ENCODE assay signal across 24 cellular contexts in the genomic region with DNA sequence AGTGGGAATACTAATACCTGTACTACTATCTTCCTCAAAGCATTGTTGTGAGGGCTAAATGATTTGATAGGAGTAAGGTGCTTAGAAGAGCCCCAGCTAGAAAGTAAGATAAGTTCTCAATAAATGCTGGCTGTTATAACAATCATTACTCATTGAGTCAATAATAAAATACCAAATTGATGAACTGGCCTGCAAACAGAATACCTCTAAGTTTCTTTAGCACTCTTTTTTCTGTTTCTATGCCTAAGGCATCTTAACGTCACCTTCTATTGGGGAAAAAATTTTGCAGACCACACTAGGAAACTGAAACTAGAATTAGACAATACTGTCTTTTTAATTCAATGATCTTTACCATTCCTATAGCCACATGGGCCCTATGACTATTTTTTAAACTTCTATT. TPM values are rescaled to one million over a fixed set of nuclear protein-coding genes. Genes with fewer than 3 reads are reported as not detected.
"Had no signal": no experiment of that assay in that cellular context is flagged by ENCODE, and none has a peak within 500 bp of the region (broad histone marks: within the 10 kb centered on the region; RNA-seq: fewer than 3 reads in every experiment).

No MANE protein-coding gene starts in this region.

- H3K4me3 ChIP-seq: gastrocnemius medialis, lung, psoas muscle, spleen, transverse colon had no signal

- H3K4me1 Mint-ChIP-seq: immature natural killer cell; naive thymus-derived CD4-positive, alpha-beta T cell; stimulated activated memory B cell treated with anti-CD40 and anti-IgM and Interleukin-4, amounts not matched to agents 10 μg/mL and 1 μg/mL and 100 μg/mL, for 72 hours had no signal

- H3K36me3 Mint-ChIP-seq: stimulated activated memory B cell treated with anti-CD40 and anti-IgM and Interleukin-4, amounts not matched to agents 10 μg/mL and 1 μg/mL and 100 μg/mL, for 72 hours had no signal

- FAIRE-seq: endothelial cell of umbilical vein had no signal

- H3K27me3 ChIP-seq: transverse colon had no signal

- H3K36me3 ChIP-seq: gastrocnemius medialis, neutrophil, right lobe of liver, spleen, transverse colon had no signal

- H3K27ac Mint-ChIP-seq: dendritic cell treated with granulocyte-macrophage colony-stimulating factor and Interleukin-4, amounts not matched to agents 40 ng/mL and 50 ng/mL, for 4 days; effector memory CD8-positive, alpha-beta T cell; naive thymus-derived CD4-positive, alpha-beta T cell; stimulated activated memory B cell treated with anti-CD40 and anti-IgM and Interleukin-4, amounts not matched to agents 10 μg/mL and 1 μg/mL and 100 μg/mL, for 72 hours; stimulated activated naive CD8-positive, alpha-beta T cell treated with anti-CD3 and anti-CD28 coated beads, Interleukin-15, Interleukin-2, amounts not matched to agents 100 ng/mL and 50 ng/mL, for 24 hours had no signal

- H3K9me3 ChIP-seq: gastrocnemius medialis, neutrophil, psoas muscle, right lobe of liver, spleen, transverse colon had no signal

- H3K4me3 Mint-ChIP-seq: dendritic cell treated with granulocyte-macrophage colony-stimulating factor and Interleukin-4, amounts not matched to agents 40 ng/mL and 50 ng/mL, for 4 days; effector memory CD8-positive, alpha-beta T cell; immature natural killer cell; naive thymus-derived CD4-positive, alpha-beta T cell; stimulated activated memory B cell treated with anti-CD40 and anti-IgM and Interleukin-4, amounts not matched to agents 10 μg/mL and 1 μg/mL and 100 μg/mL, for 72 hours; stimulated activated naive CD8-positive, alpha-beta T cell treated with anti-CD3 and anti-CD28 coated beads, Interleukin-15, Interleukin-2, amounts not matched to agents 100 ng/mL and 50 ng/mL, for 24 hours had no signal

- ATAC-seq: effector memory CD8-positive, alpha-beta T cell; esophagus mucosa; gastrocnemius medialis; left colon; left ventricle myocardium superior; naive thymus-derived CD4-positive, alpha-beta T cell; psoas muscle; stimulated activated memory B cell treated with anti-CD40 and anti-IgM and Interleukin-4, amounts not matched to agents 10 μg/mL and 1 μg/mL and 100 μg/mL, for 72 hours had no signal

- H3K27ac ChIP-seq: gastrocnemius medialis, neutrophil, psoas muscle, right lobe of liver, spleen, transverse colon had no signal

- H3K4me1 ChIP-seq: gastrocnemius medialis, psoas muscle, right lobe of liver, spleen, transverse colon had no signal

- DNase-seq: cerebellar nuclear complex; effector memory CD8-positive, alpha-beta T cell; gastrocnemius medialis; glutamatergic neuron; immature natural killer cell; left colon; left ventricle myocardium superior; mesendoderm; naive thymus-derived CD4-positive, alpha-beta T cell; psoas muscle; retina; right lobe of liver; spleen; stimulated activated CD4-positive, alpha-beta T cell treated with anti-CD3 and anti-CD28 coated beads, Interleukin-15, amount 100 ng/mL, for 24 hours; stimulated activated CD4-positive, alpha-beta T cell treated with anti-CD3 and anti-CD28 coated beads, Interleukin-1b, Interleukin-23, amount 100 ng/mL, for 48 hours; stimulated activated CD4-positive, alpha-beta T cell treated with anti-CD3 and anti-CD28 coated beads, Interleukin-4, amount 100 ng/mL, for 24 hours; transverse colon had no signal

- H3K9me3 Mint-ChIP-seq: dendritic cell treated with granulocyte-macrophage colony-stimulating factor and Interleukin-4, amounts not matched to agents 40 ng/mL and 50 ng/mL, for 4 days; effector memory CD8-positive, alpha-beta T cell; immature natural killer cell; stimulated activated memory B cell treated with anti-CD40 and anti-IgM and Interleukin-4, amounts not matched to agents 10 μg/mL and 1 μg/mL and 100 μg/mL, for 72 hours; stimulated activated naive CD8-positive, alpha-beta T cell treated with anti-CD3 and anti-CD28 coated beads, Interleukin-15, Interleukin-2, amounts not matched to agents 100 ng/mL and 50 ng/mL, for 24 hours had no signal

RNA-seq across cellular contexts. Expression of a gene that starts 1.2 kb away (rescaled TPM):
- total RNA-seq: endothelial cell of umbilical vein, psoas muscle had no signal
- polyA plus RNA-seq: psoas muscle had no signal
